ENCODE assay signal across 1 cellular context in genomic region chr9:135473972-135474543, GRCh38.
A peak's percentile ranks its signal among the peaks of the same experiment; 100 is the strongest.
TF ChIP-seq lines count a peak whose summit lies in the region.

No MANE protein-coding gene starts in this region.

TF ChIP-seq in HepG2, 621 proteins besides CTCF, POLR2A, EP300 and RAD21:
- no peak for TF ChIP-seq NFIB (CRISPR knock-in tag; IDR thresholded peaks at IDR 0.05; ENCODE audit: borderline replicate concordance)
- TF ChIP-seq KLF13 (CRISPR knock-in tag; IDR thresholded peaks at IDR 0.05), result no peak
- TF ChIP-seq AGO2 (optimal IDR thresholded peaks at IDR 0.05; ENCODE audit: low read depth, low read length), result peak; percentile 18
